Comparison of ENCODE assay signal across 20 cellular contexts in genomic region chr1:89040315-89040626, GRCh38.
"Had no signal": no experiment of that assay in that cellular context is flagged by ENCODE, and none has a peak within 500 bp of the region (broad histone marks: within the 10 kb centered on the region; RNA-seq: fewer than 3 reads in every experiment).

No MANE protein-coding gene starts in this region.

- FAIRE-seq: endothelial cell of umbilical vein had no signal

- H3K9me3 Mint-ChIP-seq: effector memory CD8-positive, alpha-beta T cell; immature natural killer cell had no signal

- H3K4me3 Mint-ChIP-seq: activated CD4-positive, alpha-beta memory T cell treated with anti-CD3 and anti-CD28 coated beads, Interleukin-2, amount 10 ng/mL, durations not matched to agents 7 days and 5 days; activated T-cell treated with anti-CD3 and anti-CD28 coated beads, Interleukin-2, amount 50 U/mL, for 4 hours; immature natural killer cell had no signal

- H3K27me3 Mint-ChIP-seq: effector memory CD8-positive, alpha-beta T cell; T-cell had no signal

- H3K27ac Mint-ChIP-seq: activated CD4-positive, alpha-beta memory T cell treated with anti-CD3 and anti-CD28 coated beads, Interleukin-2, amount 10 ng/mL, durations not matched to agents 7 days and 5 days; immature natural killer cell had no signal

- ATAC-seq: esophagus mucosa; left lobe of liver; naive thymus-derived CD4-positive, alpha-beta T cell; sciatic nerve had no signal

- DNase-seq: activated CD4-positive, alpha-beta memory T cell treated with anti-CD3 and anti-CD28 coated beads, Interleukin-2, amount 10 ng/mL, durations not matched to agents 7 days and 5 days; activated CD4-positive, alpha-beta T cell treated with anti-CD3 and anti-CD28 coated beads for 4 hours; activated CD4-positive, CD25-positive, alpha-beta regulatory T cell; activated gamma-delta T cell; activated T-cell treated with anti-CD3 and anti-CD28 coated beads, Interleukin-2, amount 50 U/mL, for 4 hours; colonic mucosa; dorsolateral prefrontal cortex; effector memory CD8-positive, alpha-beta T cell; foreskin melanocyte; immature natural killer cell; naive thymus-derived CD4-positive, alpha-beta T cell; stimulated activated CD4-positive, alpha-beta T cell treated with anti-CD3 and anti-CD28 coated beads, Interleukin-2, amount 100 ng/mL, for 48 hours; stimulated activated CD8-positive, alpha-beta memory T cell treated with anti-CD3 and anti-CD28 coated beads, Interleukin-4, amount 100 ng/mL, for 48 hours; stimulated activated naive CD4-positive, alpha-beta T cell; T-cell; tibial artery had no signal
